In the genomic region with DNA sequence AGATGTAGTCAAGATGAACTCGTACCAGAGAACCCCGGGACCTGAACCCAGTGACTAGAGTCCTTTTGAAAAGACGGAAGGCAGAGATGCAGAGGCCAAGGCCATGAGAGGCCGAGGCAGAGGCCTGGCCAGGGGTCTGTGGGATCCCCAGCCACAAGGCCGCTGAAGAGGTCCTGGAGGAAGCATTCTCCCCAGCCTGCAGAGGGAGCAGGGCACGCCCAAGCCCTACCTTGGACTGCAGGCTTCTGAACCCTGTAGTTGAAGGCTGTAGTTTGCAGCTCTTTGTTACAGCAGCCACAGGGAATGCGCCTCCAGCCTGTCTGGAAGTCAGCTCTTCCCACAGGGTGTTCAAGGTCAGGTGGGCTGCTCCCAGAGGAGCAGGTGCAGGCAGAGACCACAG, we compare ENCODE assay signal across 1 cellular context.
TF ChIP-seq lines count a peak whose summit lies in the region.

No MANE protein-coding gene starts in this region.

TF ChIP-seq in HepG2, 621 proteins besides CTCF, POLR2A, EP300 and RAD21:
- TF ChIP-seq YEATS4 (CRISPR knock-in tag; IDR thresholded peaks at IDR 0.05; ENCODE audit: borderline replicate concordance) (no peak), ZNF34 (CRISPR knock-in tag; IDR thresholded peaks at IDR 0.05; ENCODE audit: borderline replicate concordance) (no peak), ZSCAN31 (CRISPR knock-in tag; IDR thresholded peaks at IDR 0.05; ENCODE audit: low read depth) (no peak), ZNF317 (CRISPR knock-in tag; IDR thresholded peaks at IDR 0.05) (no peak), ZNF326 (CRISPR knock-in tag; IDR thresholded peaks at IDR 0.05; ENCODE audit: borderline replicate concordance) (no peak), TBX3 (IDR thresholded peaks at IDR 0.05; ENCODE audit: borderline replicate concordance) (no peak), SALL2 (CRISPR knock-in tag; IDR thresholded peaks at IDR 0.05) (no peak)
- TF ChIP-seq, protein P1, sequence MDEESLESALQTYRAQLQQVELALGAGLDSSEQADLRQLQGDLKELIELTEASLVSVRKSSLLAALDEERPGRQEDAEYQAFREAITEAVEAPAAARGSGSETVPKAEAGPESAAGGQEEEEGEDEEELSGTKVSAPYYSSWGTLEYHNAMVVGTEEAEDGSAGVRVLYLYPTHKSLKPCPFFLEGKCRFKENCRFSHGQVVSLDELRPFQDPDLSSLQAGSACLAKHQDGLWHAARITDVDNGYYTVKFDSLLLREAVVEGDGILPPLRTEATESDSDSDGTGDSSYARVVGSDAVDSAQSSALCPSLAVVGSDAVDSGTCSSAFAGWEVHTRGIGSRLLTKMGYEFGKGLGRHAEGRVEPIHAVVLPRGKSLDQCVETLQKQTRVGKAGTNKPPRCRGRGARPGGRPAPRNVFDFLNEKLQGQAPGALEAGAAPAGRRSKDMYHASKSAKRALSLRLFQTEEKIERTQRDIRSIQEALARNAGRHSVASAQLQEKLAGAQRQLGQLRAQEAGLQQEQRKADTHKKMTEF (CRISPR knock-in tag; IDR thresholded peaks at IDR 0.05): no peak
- TF ChIP-seq, protein P2, sequence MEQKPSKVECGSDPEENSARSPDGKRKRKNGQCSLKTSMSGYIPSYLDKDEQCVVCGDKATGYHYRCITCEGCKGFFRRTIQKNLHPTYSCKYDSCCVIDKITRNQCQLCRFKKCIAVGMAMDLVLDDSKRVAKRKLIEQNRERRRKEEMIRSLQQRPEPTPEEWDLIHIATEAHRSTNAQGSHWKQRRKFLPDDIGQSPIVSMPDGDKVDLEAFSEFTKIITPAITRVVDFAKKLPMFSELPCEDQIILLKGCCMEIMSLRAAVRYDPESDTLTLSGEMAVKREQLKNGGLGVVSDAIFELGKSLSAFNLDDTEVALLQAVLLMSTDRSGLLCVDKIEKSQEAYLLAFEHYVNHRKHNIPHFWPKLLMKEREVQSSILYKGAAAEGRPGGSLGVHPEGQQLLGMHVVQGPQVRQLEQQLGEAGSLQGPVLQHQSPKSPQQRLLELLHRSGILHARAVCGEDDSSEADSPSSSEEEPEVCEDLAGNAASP (CRISPR knock-in tag; IDR thresholded peaks at IDR 0.05; ENCODE audit: borderline replicate concordance): no peak
- TF ChIP-seq, protein P3, sequence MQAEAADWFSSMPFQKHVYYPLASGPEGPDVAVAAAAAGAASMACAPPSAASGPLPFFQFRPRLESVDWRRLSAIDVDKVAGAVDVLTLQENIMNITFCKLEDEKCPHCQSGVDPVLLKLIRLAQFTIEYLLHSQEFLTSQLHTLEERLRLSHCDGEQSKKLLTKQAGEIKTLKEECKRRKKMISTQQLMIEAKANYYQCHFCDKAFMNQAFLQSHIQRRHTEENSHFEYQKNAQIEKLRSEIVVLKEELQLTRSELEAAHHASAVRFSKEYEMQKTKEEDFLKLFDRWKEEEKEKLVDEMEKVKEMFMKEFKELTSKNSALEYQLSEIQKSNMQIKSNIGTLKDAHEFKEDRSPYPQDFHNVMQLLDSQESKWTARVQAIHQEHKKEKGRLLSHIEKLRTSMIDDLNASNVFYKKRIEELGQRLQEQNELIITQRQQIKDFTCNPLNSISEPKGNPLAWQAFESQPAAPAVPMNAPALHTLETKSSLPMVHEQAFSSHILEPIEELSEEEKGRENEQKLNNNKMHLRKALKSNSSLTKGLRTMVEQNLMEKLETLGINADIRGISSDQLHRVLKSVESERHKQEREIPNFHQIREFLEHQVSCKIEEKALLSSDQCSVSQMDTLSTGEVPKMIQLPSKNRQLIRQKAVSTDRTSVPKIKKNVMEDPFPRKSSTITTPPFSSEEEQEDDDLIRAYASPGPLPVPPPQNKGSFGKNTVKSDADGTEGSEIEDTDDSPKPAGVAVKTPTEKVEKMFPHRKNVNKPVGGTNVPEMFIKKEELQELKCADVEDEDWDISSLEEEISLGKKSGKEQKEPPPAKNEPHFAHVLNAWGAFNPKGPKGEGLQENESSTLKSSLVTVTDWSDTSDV (CRISPR knock-in tag; IDR thresholded peaks at IDR 0.05): no peak
- TF ChIP-seq, protein P4, sequence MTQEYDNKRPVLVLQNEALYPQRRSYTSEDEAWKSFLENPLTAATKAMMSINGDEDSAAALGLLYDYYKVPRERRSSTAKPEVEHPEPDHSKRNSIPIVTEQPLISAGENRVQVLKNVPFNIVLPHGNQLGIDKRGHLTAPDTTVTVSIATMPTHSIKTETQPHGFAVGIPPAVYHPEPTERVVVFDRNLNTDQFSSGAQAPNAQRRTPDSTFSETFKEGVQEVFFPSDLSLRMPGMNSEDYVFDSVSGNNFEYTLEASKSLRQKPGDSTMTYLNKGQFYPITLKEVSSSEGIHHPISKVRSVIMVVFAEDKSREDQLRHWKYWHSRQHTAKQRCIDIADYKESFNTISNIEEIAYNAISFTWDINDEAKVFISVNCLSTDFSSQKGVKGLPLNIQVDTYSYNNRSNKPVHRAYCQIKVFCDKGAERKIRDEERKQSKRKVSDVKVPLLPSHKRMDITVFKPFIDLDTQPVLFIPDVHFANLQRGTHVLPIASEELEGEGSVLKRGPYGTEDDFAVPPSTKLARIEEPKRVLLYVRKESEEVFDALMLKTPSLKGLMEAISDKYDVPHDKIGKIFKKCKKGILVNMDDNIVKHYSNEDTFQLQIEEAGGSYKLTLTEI (CRISPR knock-in tag; conservative IDR thresholded peaks at IDR 0.05): no peak
- TF ChIP-seq, protein P5, sequence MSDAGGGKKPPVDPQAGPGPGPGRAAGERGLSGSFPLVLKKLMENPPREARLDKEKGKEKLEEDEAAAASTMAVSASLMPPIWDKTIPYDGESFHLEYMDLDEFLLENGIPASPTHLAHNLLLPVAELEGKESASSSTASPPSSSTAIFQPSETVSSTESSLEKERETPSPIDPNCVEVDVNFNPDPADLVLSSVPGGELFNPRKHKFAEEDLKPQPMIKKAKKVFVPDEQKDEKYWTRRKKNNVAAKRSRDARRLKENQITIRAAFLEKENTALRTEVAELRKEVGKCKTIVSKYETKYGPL (CRISPR knock-in tag; IDR thresholded peaks at IDR 0.05): no peak
- TF ChIP-seq, protein P6, sequence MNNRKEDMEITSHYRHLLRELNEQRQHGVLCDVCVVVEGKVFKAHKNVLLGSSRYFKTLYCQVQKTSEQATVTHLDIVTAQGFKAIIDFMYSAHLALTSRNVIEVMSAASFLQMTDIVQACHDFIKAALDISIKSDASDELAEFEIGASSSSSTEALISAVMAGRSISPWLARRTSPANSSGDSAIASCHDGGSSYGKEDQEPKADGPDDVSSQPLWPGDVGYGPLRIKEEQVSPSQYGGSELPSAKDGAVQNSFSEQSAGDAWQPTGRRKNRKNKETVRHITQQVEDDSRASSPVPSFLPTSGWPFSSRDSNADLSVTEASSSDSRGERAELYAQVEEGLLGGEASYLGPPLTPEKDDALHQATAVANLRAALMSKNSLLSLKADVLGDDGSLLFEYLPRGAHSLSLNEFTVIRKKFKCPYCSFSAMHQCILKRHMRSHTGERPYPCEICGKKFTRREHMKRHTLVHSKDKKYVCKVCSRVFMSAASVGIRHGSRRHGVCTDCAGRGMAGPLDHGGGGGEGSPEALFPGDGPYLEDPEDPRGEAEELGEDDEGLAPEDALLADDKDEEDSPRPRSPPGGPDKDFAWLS (CRISPR knock-in tag; IDR thresholded peaks at IDR 0.05; ENCODE audit: borderline replicate concordance): no peak
- TF ChIP-seq, protein P7, sequence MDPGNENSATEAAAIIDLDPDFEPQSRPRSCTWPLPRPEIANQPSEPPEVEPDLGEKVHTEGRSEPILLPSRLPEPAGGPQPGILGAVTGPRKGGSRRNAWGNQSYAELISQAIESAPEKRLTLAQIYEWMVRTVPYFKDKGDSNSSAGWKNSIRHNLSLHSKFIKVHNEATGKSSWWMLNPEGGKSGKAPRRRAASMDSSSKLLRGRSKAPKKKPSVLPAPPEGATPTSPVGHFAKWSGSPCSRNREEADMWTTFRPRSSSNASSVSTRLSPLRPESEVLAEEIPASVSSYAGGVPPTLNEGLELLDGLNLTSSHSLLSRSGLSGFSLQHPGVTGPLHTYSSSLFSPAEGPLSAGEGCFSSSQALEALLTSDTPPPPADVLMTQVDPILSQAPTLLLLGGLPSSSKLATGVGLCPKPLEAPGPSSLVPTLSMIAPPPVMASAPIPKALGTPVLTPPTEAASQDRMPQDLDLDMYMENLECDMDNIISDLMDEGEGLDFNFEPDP (CRISPR knock-in tag; conservative IDR thresholded peaks at IDR 0.05): no peak
TF ChIP-seq in HepG2: peak in this region for 0.
